8 cellular contexts compared by ENCODE assay signal in genomic region chr15:75921732-75922703, GRCh38. TPM values are rescaled to one million over a fixed set of nuclear protein-coding genes. Genes with fewer than 3 reads are reported as not detected.
A peak's percentile ranks its signal among the peaks of the same experiment; 100 is the strongest.
DNase-seq lines count a peak whose midpoint lies in the region; ATAC-seq and TF ChIP-seq lines count a peak whose summit lies in the region.

No MANE protein-coding gene starts in this region.

- H3K4me3 ChIP-seq in left lung: no peak overlapping the region

- no peaks in the 10 kb centered on the region for H3K9me3 ChIP-seq in left lung

- intact Hi-C loops in left lung (cut with DNase I): no loop called here
- intact Hi-C loops in head of caudate nucleus (cut with DNase I): no loop called here

- no peaks in the 10 kb centered on the region for H3K27me3 ChIP-seq in left lung

- peak; percentile 41 for ATAC-seq in left lung
- no peak for ATAC-seq in GM18861 (IDR thresholded peaks at IDR 0.05; ENCODE audit: unreplicated experiment)

- H3K27ac ChIP-seq in left lung: no peak overlapping the region

- peaks cover 0 to 17% of the 10 kb centered on the region in 2 donors for H3K4me1 ChIP-seq in left lung

- DNase-seq in EL (peak; percentile 70), LHCN-M2 (ENCODE audit: low read depth) (peak; percentile 93), amniotic epithelial cell (ENCODE audit: low read depth) (peak; percentile 98), left lung (peak in 1 of 2 donors; percentile 37), ecto neural progenitor cell (ENCODE audit: low spot score) (no peak), NCI-H2196 treated with DMSO at 0.1 percent for 48 hours (lab: John Stamatoyannopoulos, UW; ENCODE audit: unreplicated experiment) (no peak), head of caudate nucleus (no peak)

- no peak for TF ChIP-seq CTCF in left lung (IDR thresholded peaks at IDR 0.05)

- peaks cover 0 to 29% of the 10 kb centered on the region in 2 donors for H3K36me3 ChIP-seq in left lung

RNA-seq across cellular contexts. Expression of gene FBXO22, which starts 18.3 kb away (rescaled TPM):
- total RNA-seq in LHCN-M2 (2014; rRNA removed): 40.3 and 46.3 TPM in 2 replicates
- 37.7 TPM for polyA plus RNA-seq in LHCN-M2 (2012)
- 10 to 100 TPM; 26.7 to 32.3 TPM for total RNA-seq in left lung

Comparison
In these comparisons a context has a peak if more than half of its experiments do, and no peak if none do; other contexts are left out.
1. DNase-seq: peak in EL (single experiment), LHCN-M2 (single experiment) and amniotic epithelial cell (single experiment); none in ecto neural progenitor cell (single experiment), NCI-H2196 treated with DMSO at 0.1 percent for 48 hours (single experiment) and head of caudate nucleus (0 of 42).